ENCODE assay signal across 2 cellular contexts in the genomic region with DNA sequence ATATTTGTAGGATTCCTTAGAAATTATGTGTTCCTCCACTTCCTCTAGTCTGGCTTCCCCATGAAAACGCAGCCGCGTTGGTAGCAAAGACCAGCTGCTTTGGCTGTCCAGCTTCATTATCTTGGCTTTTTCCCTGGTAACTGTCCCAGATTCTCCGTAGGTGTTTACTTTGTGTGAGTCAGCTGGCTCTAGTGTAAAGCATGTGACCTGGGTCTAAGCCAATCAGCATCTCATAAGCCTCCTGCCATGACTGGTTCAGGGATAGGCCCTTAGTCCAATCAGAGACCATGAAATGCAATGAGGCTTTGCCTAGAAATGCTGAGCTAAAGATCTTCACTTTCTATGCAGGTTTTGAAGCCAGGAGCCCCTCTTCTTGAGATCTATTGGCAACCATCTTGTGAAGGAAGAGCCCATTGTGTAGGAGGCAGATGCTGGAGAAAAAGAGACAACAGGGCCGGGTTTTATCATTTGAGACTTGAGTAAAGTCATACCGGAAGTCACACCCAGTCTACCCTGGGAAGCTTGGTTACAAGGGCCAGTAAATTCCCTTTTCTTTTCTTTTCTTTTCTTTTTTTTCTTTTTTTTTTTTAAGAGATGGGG.
TF ChIP-seq lines count a peak whose summit lies in the region.

No MANE protein-coding gene starts in this region.

TF ChIP-seq in A549, 52 proteins besides CTCF, POLR2A, EP300 and RAD21:
- TF ChIP-seq, protein P1, sequence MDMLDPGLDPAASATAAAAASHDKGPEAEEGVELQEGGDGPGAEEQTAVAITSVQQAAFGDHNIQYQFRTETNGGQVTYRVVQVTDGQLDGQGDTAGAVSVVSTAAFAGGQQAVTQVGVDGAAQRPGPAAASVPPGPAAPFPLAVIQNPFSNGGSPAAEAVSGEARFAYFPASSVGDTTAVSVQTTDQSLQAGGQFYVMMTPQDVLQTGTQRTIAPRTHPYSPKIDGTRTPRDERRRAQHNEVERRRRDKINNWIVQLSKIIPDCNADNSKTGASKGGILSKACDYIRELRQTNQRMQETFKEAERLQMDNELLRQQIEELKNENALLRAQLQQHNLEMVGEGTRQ (IDR thresholded peaks at IDR 0.05), result peak; percentile 80
- TF ChIP-seq BHLHE40 (IDR thresholded peaks at IDR 0.05; ENCODE audit: low read depth, low read length), result no peak
- peak; percentile 5 for TF ChIP-seq MAFK (IDR thresholded peaks at IDR 0.05; ENCODE audit: partially characterized antibody)
- no peak for TF ChIP-seq FOSL2 (IDR thresholded peaks at IDR 0.05)
- TF ChIP-seq FOSL2 (CRISPR knock-in tag; IDR thresholded peaks at IDR 0.05), result peak; percentile 56

TF ChIP-seq in GM12878, 131 proteins besides CTCF, POLR2A, EP300 and RAD21 (continued from another document):
- TF ChIP-seq IRF5 (IDR thresholded peaks at IDR 0.05; ENCODE audit: borderline replicate concordance) (no peak), YY1 (IDR thresholded peaks at IDR 0.05; ENCODE audit: low read depth, low read length) (0 out of 2 replicates have a peak, but pooled peaks have one; percentile 30)
